8 cellular contexts compared by ENCODE assay signal in genomic region chrX:45714864-45715263, GRCh38.
DNase-seq lines count a peak whose midpoint lies in the region; ATAC-seq, FAIRE-seq and TF ChIP-seq lines count a peak whose summit lies in the region.

No MANE protein-coding gene starts in this region.

- DNase-seq in right lobe of liver (no peak), HepG2 (ENCODE audit: low spot score) (no peak), PC-3 (peak; percentile 97), fibroblast of villous mesenchyme (ENCODE audit: low read depth) (peak; percentile 75), aorta (no peak), GM23338 (ENCODE audit: low spot score) (no peak), urothelium cell line (ENCODE audit: low spot score) (no peak), DMS79 (lab: John Stamatoyannopoulos, UW) (no peak)

- H3K27me3 Mint-ChIP-seq in GM23338 (ENCODE audit: insufficient read depth, low read depth, poor library complexity), result peaks cover 4% of the 10 kb centered on the region

- intact Hi-C loops in right lobe of liver (cut with DNase I) (no loop called here), HepG2 (cut with micrococcal nuclease; ENCODE audit: unreplicated experiment) (no loop called here), PC-3 (cut with micrococcal nuclease) (loop anchor here (1.0 kb wide), 2 partner anchors 236 to 242 kb away; no protein-coding TSS in a partner anchor), aorta (cut with DNase I) (loop anchor here in 1 of 2 donors (10.0 kb wide), 1 partner anchor 50 kb away; no protein-coding TSS in a partner anchor)

- no peaks in the 10 kb centered on the region for H3K9me3 Mint-ChIP-seq in GM23338

- no peak overlapping the region for H3K4me3 ChIP-seq in right lobe of liver
- H3K4me3 ChIP-seq in HepG2 (replicated peaks in 1 of 3; ENCODE audit: insufficient read depth in 1 of 3, low read depth in 2 of 3, low read length in 3 of 3), result no peak overlapping the region
- H3K4me3 ChIP-seq in PC-3 (ENCODE audit: low read length), result no peak overlapping the region
- H3K4me3 ChIP-seq in fibroblast of villous mesenchyme (ENCODE audit: low read depth, low read length), result no peak overlapping the region
- H3K4me3 ChIP-seq in aorta (ENCODE audit: low read length in 2 of 2), result no peak overlapping the region
- H3K4me3 ChIP-seq in GM23338, result no peak overlapping the region

- no peaks in the 10 kb centered on the region for H3K79me2 ChIP-seq in HepG2 (ENCODE audit: insufficient read depth, low read length)
- H3K79me2 ChIP-seq in PC-3 (ENCODE audit: low read length), result peaks cover 20% of the 10 kb centered on the region
- H3K79me2 ChIP-seq in GM23338 (replicated peaks; ENCODE audit: insufficient read depth), result no peaks in the 10 kb centered on the region

- TF ChIP-seq POLR2A in right lobe of liver (IDR thresholded peaks at IDR 0.05), result no peak
- no peak for TF ChIP-seq POLR2A in HepG2 (IDR thresholded peaks at IDR 0.05; ENCODE audit: insufficient read depth in 1 of 2, low read depth in 2 of 2, low read length in 2 of 2)

- TF ChIP-seq EP300 in HepG2 (IDR thresholded peaks at IDR 0.05; ENCODE audit: low read depth in 2 of 2, low read length in 2 of 2), result no peak
- no peak for TF ChIP-seq EP300 in HepG2 (CRISPR knock-in tag; IDR thresholded peaks at IDR 0.05; ENCODE audit: borderline replicate concordance)

- BruUV-seq in HepG2 (replicated peaks; lab: Mats Ljungman, UMichigan) (no TSS peak), PC-3 (replicated peaks; lab: Mats Ljungman, UMichigan) (no TSS peak)

- CTCF ChIA-PET in HepG2 (lab: Yijun Ruan, JAX; ENCODE audit: low intra/inter-chr PET ratio, low total read pairs), result no interaction called here
- CTCF ChIA-PET in PC-3 (lab: Charles Lee), result no interaction called here

- H3K4me3 Mint-ChIP-seq in GM23338, result no peak overlapping the region

- no peaks in the 10 kb centered on the region for H3K27me3 ChIP-seq in right lobe of liver
- no peaks in the 10 kb centered on the region for H3K27me3 ChIP-seq in HepG2 (ENCODE audit: control insufficient read depth in 1 of 2, insufficient read depth in 2 of 2, low read length in 2 of 2)
- H3K27me3 ChIP-seq in PC-3 (ENCODE audit: low read length), result no peaks in the 10 kb centered on the region
- H3K27me3 ChIP-seq in aorta (ENCODE audit: control insufficient read depth in 1 of 2, insufficient read depth in 2 of 2, low read length in 1 of 2), result no peaks in the 10 kb centered on the region
- H3K27me3 ChIP-seq in GM23338 (ENCODE audit: insufficient read depth), result no peaks in the 10 kb centered on the region

- POLR2A ChIA-PET in HepG2 (lab: Yijun Ruan, JAX) (no interaction called here), PC-3 (lab: Charles Lee; ENCODE audit: unreplicated experiment) (interaction anchor here (0.5 to 0.7 kb wide), 2 partner anchors 60 to 92 kb away, joined by 3 to 4 read pairs; no protein-coding TSS in a partner anchor)

- H2AFZ ChIP-seq in HepG2 (ENCODE audit: low read length), result no peak overlapping the region
- H2AFZ ChIP-seq in PC-3 (ENCODE audit: low read length), result no peak overlapping the region
- no peak overlapping the region for H2AFZ ChIP-seq in GM23338

- H3K27ac Mint-ChIP-seq in GM23338, result no peak overlapping the region

- H3K4me1 ChIP-seq in right lobe of liver, result no peaks in the 10 kb centered on the region
- H3K4me1 ChIP-seq in HepG2 (ENCODE audit: insufficient read depth, low read length), result no peaks in the 10 kb centered on the region
- H3K4me1 ChIP-seq in PC-3 (ENCODE audit: insufficient read depth, low read length), result peaks cover 93% of the 10 kb centered on the region
- peaks cover 0 to 2% of the 10 kb centered on the region in 2 donors for H3K4me1 ChIP-seq in aorta (ENCODE audit: control insufficient read depth in 1 of 2, insufficient read depth in 2 of 2, low read length in 2 of 2)
- peaks cover 4% of the 10 kb centered on the region; the same call in 1 of the 2 replicates for H3K4me1 ChIP-seq in GM23338 (ENCODE audit: insufficient read depth)

- TF ChIP-seq CTCF in right lobe of liver (IDR thresholded peaks at IDR 0.05), result no peak
- no peak for TF ChIP-seq CTCF in HepG2 (CRISPR knock-in tag; IDR thresholded peaks at IDR 0.05)
- TF ChIP-seq CTCF in PC-3 (conservative IDR thresholded peaks at IDR 0.05; ENCODE audit: low read depth, low read length), result no peak
- TF ChIP-seq CTCF in fibroblast of villous mesenchyme (IDR thresholded peaks at IDR 0.05; ENCODE audit: insufficient read depth, low read depth, low read length), result no peak
- no peak for TF ChIP-seq CTCF in GM23338 (conservative IDR thresholded peaks at IDR 0.05; ENCODE audit: low read depth in 2 of 2)

- no peaks in the 10 kb centered on the region for H3K9me2 ChIP-seq in PC-3 (replicated peaks; ENCODE audit: low read length)
- H3K9me2 ChIP-seq in GM23338 (ENCODE audit: insufficient read depth), result no peaks in the 10 kb centered on the region

- H3K9ac ChIP-seq in HepG2 (ENCODE audit: insufficient read depth, low read depth, low read length) (no peak overlapping the region), PC-3 (ENCODE audit: low read length) (peak overlapping the region; percentile 86)

- H3K36me3 Mint-ChIP-seq in GM23338 (ENCODE audit: low read depth), result no peaks in the 10 kb centered on the region

- peak in 3 of 4 donors; percentile 26 to 44 (median 43) for ATAC-seq in right lobe of liver
- no peak for ATAC-seq in HepG2
- ATAC-seq in PC-3, result peak; percentile 13
- peak; percentile 67 for ATAC-seq in aorta (ENCODE audit: low FRiP score)
- no peak for ATAC-seq in GM23338

- TF ChIP-seq RAD21 in HepG2 (CRISPR knock-in tag; IDR thresholded peaks at IDR 0.05), result no peak

- FAIRE-seq in HepG2 (lab: Jason Lieb, UNC), result no peak
- FAIRE-seq in urothelium cell line (lab: Jason Lieb, UNC), result no peak

- H3F3A ChIP-seq in PC-3 (ENCODE audit: low read length, unreplicated experiment) (peaks cover 34% of the 10 kb centered on the region), GM23338 (replicated peaks; ENCODE audit: low read depth) (no peaks in the 10 kb centered on the region)

- H4K20me1 ChIP-seq in HepG2 (ENCODE audit: insufficient read depth, low read length) (no peaks in the 10 kb centered on the region), PC-3 (ENCODE audit: low read length) (no peaks in the 10 kb centered on the region), GM23338 (replicated peaks; ENCODE audit: insufficient read depth) (no peaks in the 10 kb centered on the region)

- no peak overlapping the region for H3K27ac ChIP-seq in right lobe of liver
- H3K27ac ChIP-seq in HepG2 (ENCODE audit: extremely low read length, insufficient read depth, low read length), result no peak overlapping the region
- H3K27ac ChIP-seq in PC-3 (ENCODE audit: low read length), result peak overlapping the region; percentile 100
- H3K27ac ChIP-seq in aorta (ENCODE audit: low read depth in 1 of 2, low read length in 2 of 2), result peak overlapping the region; percentile 36 to 67
- no peak overlapping the region for H3K27ac ChIP-seq in GM23338 (ENCODE audit: low read depth)

- H3K4me1 Mint-ChIP-seq in GM23338, result peaks cover 9% of the 10 kb centered on the region

- H3K4me2 ChIP-seq in HepG2 (ENCODE audit: low read depth, low read length) (no peak overlapping the region), PC-3 (ENCODE audit: low read length) (peak overlapping the region; percentile 42), GM23338 (no peak overlapping the region)

- in situ Hi-C loops in HepG2 (cut with HindIII; ENCODE audit: extremely low pct_ligation_motif_present, low pct_unique_long_range_greater_than_20kb), result no loop called here

- H3K36me3 ChIP-seq in right lobe of liver (no peaks in the 10 kb centered on the region), HepG2 (replicated peaks in 1 of 2; ENCODE audit: control insufficient read depth in 1 of 2, insufficient read depth in 2 of 2, low read length in 2 of 2) (no peaks in the 10 kb centered on the region), PC-3 (ENCODE audit: low read depth, low read length) (no peaks in the 10 kb centered on the region), aorta (ENCODE audit: control insufficient read depth in 1 of 2, insufficient read depth in 2 of 2, low read length in 1 of 2) (no peaks in the 10 kb centered on the region), GM23338 (ENCODE audit: insufficient read depth) (no peaks in the 10 kb centered on the region)

- H3K9me3 ChIP-seq in right lobe of liver, result no peaks in the 10 kb centered on the region
- H3K9me3 ChIP-seq in HepG2 (ENCODE audit: low read length), result no peaks in the 10 kb centered on the region
- H3K9me3 ChIP-seq in PC-3 (ENCODE audit: low read length), result no peaks in the 10 kb centered on the region
- no peaks in the 10 kb centered on the region for H3K9me3 ChIP-seq in aorta (ENCODE audit: control insufficient read depth, low read length)

- WGBS in right lobe of liver (ENCODE audit: insufficient coverage, low coverage, low lambda C conversion rate, missing lambda C conversion rate), result 58% methylated on average over 2 of the region's 3 CpGs
- 29% methylated on average over 3 of the region's 3 CpGs for WGBS in HepG2 (ENCODE audit: low lambda C conversion rate)
- 36 to 40% methylated on average over 3 of the region's 3 CpGs for WGBS in aorta, 2 donors

TF ChIP-seq in HepG2, 621 proteins besides CTCF, POLR2A, EP300 and RAD21:
- no peak for TF ChIP-seq ZNF280B (CRISPR knock-in tag; IDR thresholded peaks at IDR 0.05; ENCODE audit: borderline replicate concordance)
- no peak for TF ChIP-seq ERF (CRISPR knock-in tag; IDR thresholded peaks at IDR 0.05)

TF ChIP-seq in GM23338, 12 proteins besides CTCF, POLR2A, EP300 and RAD21:
- no peak for TF ChIP-seq JUNB (IDR thresholded peaks at IDR 0.05; ENCODE audit: unreplicated experiment)

Comparison
In these comparisons a context has a peak if more than half of its experiments do, and no peak if none do; other contexts are left out.
1. ATAC-seq: peak in right lobe of liver (3 of 4), PC-3 (single experiment) and aorta (single experiment); none in HepG2 (single experiment) and GM23338 (single experiment).
2. DNase-seq: peak in PC-3 (single experiment) and fibroblast of villous mesenchyme (single experiment); none in right lobe of liver (0 of 3), HepG2 (single experiment), aorta (0 of 2), GM23338 (single experiment), urothelium cell line (single experiment) and DMS79 (single experiment).
3. H3K27ac ChIP-seq: peak in PC-3 (single experiment) and aorta (2 of 2); none in right lobe of liver (0 of 3), HepG2 (single experiment) and GM23338 (single experiment).